Comparison of ENCODE assay signal across 1 cellular context in genomic region chr4:110132822-110133719, GRCh38.
TF ChIP-seq lines count a peak whose summit lies in the region.

No MANE protein-coding gene starts in this region.

TF ChIP-seq in HepG2, 621 proteins besides CTCF, POLR2A, EP300 and RAD21 (continues in another document):
- no peak for TF ChIP-seq ZNF691 (CRISPR knock-in tag; IDR thresholded peaks at IDR 0.05; ENCODE audit: borderline replicate concordance, low read depth)
- TF ChIP-seq ZNF782 (CRISPR knock-in tag; IDR thresholded peaks at IDR 0.05; ENCODE audit: borderline replicate concordance): no peak
- no peak for TF ChIP-seq TFDP2 (CRISPR knock-in tag; IDR thresholded peaks at IDR 0.05)
- no peak for TF ChIP-seq ZBTB42 (CRISPR knock-in tag; IDR thresholded peaks at IDR 0.05)
- TF ChIP-seq PHF21A (CRISPR knock-in tag; IDR thresholded peaks at IDR 0.05): no peak
- TF ChIP-seq IRF1 (CRISPR knock-in tag; IDR thresholded peaks at IDR 0.05; ENCODE audit: low read depth): no peak
- TF ChIP-seq SMARCC2 (IDR thresholded peaks at IDR 0.05): no peak
- TF ChIP-seq HOXD1 (CRISPR knock-in tag; IDR thresholded peaks at IDR 0.05): no peak
- TF ChIP-seq HMG20A (CRISPR knock-in tag; IDR thresholded peaks at IDR 0.05; ENCODE audit: borderline replicate concordance): peak; percentile 78
- no peak for TF ChIP-seq KDM4B (CRISPR knock-in tag; IDR thresholded peaks at IDR 0.05)
- no peak for TF ChIP-seq ZNF432 (CRISPR knock-in tag; IDR thresholded peaks at IDR 0.05; ENCODE audit: borderline replicate concordance)
- no peak for TF ChIP-seq SP2 (CRISPR knock-in tag; IDR thresholded peaks at IDR 0.05)
- no peak for TF ChIP-seq ZNF30 (CRISPR knock-in tag; IDR thresholded peaks at IDR 0.05)
- TF ChIP-seq ZNF614 (CRISPR knock-in tag; IDR thresholded peaks at IDR 0.05; ENCODE audit: borderline replicate concordance): no peak
- no peak for TF ChIP-seq POGZ (CRISPR knock-in tag; IDR thresholded peaks at IDR 0.05)
- no peak for TF ChIP-seq NFKBIZ (CRISPR knock-in tag; IDR thresholded peaks at IDR 0.05)
- TF ChIP-seq HDAC6 (IDR thresholded peaks at IDR 0.05; ENCODE audit: low read depth, low read length): no peak
- no peak for TF ChIP-seq ATF5 (CRISPR knock-in tag; IDR thresholded peaks at IDR 0.05; ENCODE audit: low read depth)
- peak; percentile 56; the same call in 1 of the 2 replicates for TF ChIP-seq HMG20B (CRISPR knock-in tag; conservative IDR thresholded peaks at IDR 0.05)
- TF ChIP-seq DPF2 (CRISPR knock-in tag; IDR thresholded peaks at IDR 0.05; ENCODE audit: borderline replicate concordance, low read depth): no peak
- TF ChIP-seq MEIS1 (CRISPR knock-in tag; IDR thresholded peaks at IDR 0.05; ENCODE audit: borderline replicate concordance): no peak
- TF ChIP-seq DR1 (CRISPR knock-in tag; IDR thresholded peaks at IDR 0.05): no peak
- no peak for TF ChIP-seq ZBTB10 (CRISPR knock-in tag; IDR thresholded peaks at IDR 0.05; ENCODE audit: borderline replicate concordance)
- no peak for TF ChIP-seq ZNF484 (CRISPR knock-in tag; IDR thresholded peaks at IDR 0.05; ENCODE audit: borderline replicate concordance, low read depth)
- no peak for TF ChIP-seq SRSF9 (IDR thresholded peaks at IDR 0.05; ENCODE audit: borderline replicate concordance, insufficient read depth, low read depth, low read length, poor library complexity, severe bottlenecking)
- TF ChIP-seq KAT7 (CRISPR knock-in tag; IDR thresholded peaks at IDR 0.05; ENCODE audit: borderline replicate concordance): no peak
- no peak for TF ChIP-seq AHDC1 (CRISPR knock-in tag; IDR thresholded peaks at IDR 0.05; ENCODE audit: borderline replicate concordance)
- TF ChIP-seq ZC3H4 (CRISPR knock-in tag; IDR thresholded peaks at IDR 0.05; ENCODE audit: borderline replicate concordance): no peak
- no peak for TF ChIP-seq PCBP2 (optimal IDR thresholded peaks at IDR 0.05; ENCODE audit: low read depth, low read length, poor library complexity, severe bottlenecking)
- TF ChIP-seq NR2F6 (IDR thresholded peaks at IDR 0.05): peak; percentile 28; the same call in 1 of the 2 replicates
- TF ChIP-seq NR2F6 (CRISPR knock-in tag; IDR thresholded peaks at IDR 0.05): 0 out of 2 replicates have a peak, but pooled peaks have one; percentile 21
- TF ChIP-seq NR2F2 (IDR thresholded peaks at IDR 0.05; ENCODE audit: borderline replicate concordance, low read depth): no peak
- no peak for TF ChIP-seq ASH2L (IDR thresholded peaks at IDR 0.05; ENCODE audit: insufficient read length, low read depth, low read length)
- no peak for TF ChIP-seq LRRFIP1 (CRISPR knock-in tag; conservative IDR thresholded peaks at IDR 0.05)
- no peak for TF ChIP-seq PLSCR1 (CRISPR knock-in tag; IDR thresholded peaks at IDR 0.05; ENCODE audit: borderline replicate concordance)
- TF ChIP-seq PAWR (CRISPR knock-in tag; IDR thresholded peaks at IDR 0.05; ENCODE audit: borderline replicate concordance): no peak
- no peak for TF ChIP-seq ZBTB34 (CRISPR knock-in tag; IDR thresholded peaks at IDR 0.05)
- no peak for TF ChIP-seq ZNF510 (CRISPR knock-in tag; IDR thresholded peaks at IDR 0.05; ENCODE audit: low read depth)
- no peak for TF ChIP-seq ZNF333 (CRISPR knock-in tag; IDR thresholded peaks at IDR 0.05; ENCODE audit: borderline replicate concordance)
- no peak for TF ChIP-seq CSRNP2 (CRISPR knock-in tag; conservative IDR thresholded peaks at IDR 0.05; ENCODE audit: low read depth)
- no peak for TF ChIP-seq NFYC (CRISPR knock-in tag; IDR thresholded peaks at IDR 0.05)
- TF ChIP-seq SAP130 (CRISPR knock-in tag; IDR thresholded peaks at IDR 0.05; ENCODE audit: low read depth): no peak
- TF ChIP-seq ZNF616 (CRISPR knock-in tag; IDR thresholded peaks at IDR 0.05; ENCODE audit: low read depth): no peak
- TF ChIP-seq PITX1 (CRISPR knock-in tag; IDR thresholded peaks at IDR 0.05): no peak
